ENCODE assay signal across 16 cellular contexts in genomic region chr3:25171118-25171912, GRCh38.
A peak's percentile ranks its signal among the peaks of the same experiment; 100 is the strongest.
DNase-seq lines count a peak whose midpoint lies in the region; ATAC-seq and TF ChIP-seq lines count a peak whose summit lies in the region.
"Had no signal": no experiment of that assay in that cellular context is flagged by ENCODE, and none has a peak within 500 bp of the region (broad histone marks: within the 10 kb centered on the region; RNA-seq: fewer than 3 reads in every experiment).

No MANE protein-coding gene starts in this region.

- ATAC-seq in GM19397 (IDR thresholded peaks at IDR 0.05; ENCODE audit: unreplicated experiment): no peak
- ATAC-seq in heart right ventricle: no peak

- no peaks in the 10 kb centered on the region for H3K27me3 Mint-ChIP-seq in progenitor cell of endocrine pancreas
- H3K27me3 Mint-ChIP-seq: B cell; CD4-positive, CD25-positive, alpha-beta regulatory T cell had no signal

- H3K27me3 ChIP-seq in SK-N-SH (ENCODE audit: insufficient read depth) (no peaks in the 10 kb centered on the region), hepatocyte (no peaks in the 10 kb centered on the region), testis (no peaks in the 10 kb centered on the region), heart right ventricle (no peaks in the 10 kb centered on the region)

- peaks cover 9% of the 10 kb centered on the region for H3K4me1 Mint-ChIP-seq in progenitor cell of endocrine pancreas (ENCODE audit: low read depth)
- H3K4me1 Mint-ChIP-seq: B cell; CD4-positive, CD25-positive, alpha-beta regulatory T cell had no signal

- no peak; a peak in 2 of 4 replicates for TF ChIP-seq EP300 in SK-N-SH (IDR thresholded peaks at IDR 0.05; ENCODE audit: borderline replicate concordance in 1 of 2, low read depth in 1 of 2, low read length in 1 of 2)

- no peak for DNase-seq in HEK293T (ENCODE audit: extremely low spot score)
- peak; percentile 45 for DNase-seq in SK-N-SH
- DNase-seq in hepatocyte (ENCODE audit: low spot score): no peak
- DNase-seq in progenitor cell of endocrine pancreas (ENCODE audit: low spot score, unreplicated experiment): no peak
- DNase-seq in testis: no peak
- no peak for DNase-seq in heart right ventricle
- DNase-seq: CD4-positive, CD25-positive, alpha-beta regulatory T cell; EL; NCI-H1436 treated with DMSO at 0.1 percent for 48 hours; NCI-H2029 treated with DMSO at 0.1 percent for 48 hours; NCI-H2227 treated with DMSO at 0.1 percent for 48 hours; PC-9; Right ventricle myocardium superior had no signal

- no peaks in the 10 kb centered on the region for H3K36me3 ChIP-seq in SK-N-SH (replicated peaks in 1 of 2; ENCODE audit: control insufficient read depth in 1 of 2, insufficient read depth in 2 of 2, low read length in 1 of 2)
- H3K36me3 ChIP-seq in hepatocyte (replicated peaks; ENCODE audit: insufficient read depth, low read depth): no peaks in the 10 kb centered on the region
- H3K36me3 ChIP-seq in testis (ENCODE audit: low read depth, missing control alignments): no peaks in the 10 kb centered on the region
- no peaks in the 10 kb centered on the region for H3K36me3 ChIP-seq in heart right ventricle
- H3K36me3 ChIP-seq: HAP-1 had no signal

- H2AFZ ChIP-seq in SK-N-SH (ENCODE audit: low read depth): no peak overlapping the region
- no peak overlapping the region for H2AFZ ChIP-seq in hepatocyte
- H2AFZ ChIP-seq: PC-9 had no signal

- H3K27ac ChIP-seq in SK-N-SH (ENCODE audit: low read depth in 2 of 2, low read length in 1 of 2) (peak overlapping the region in 1 of 2 experiments; percentile 98; a peak in 2 of 4 replicates), hepatocyte (peak overlapping the region; percentile 69), testis (no peak overlapping the region), heart right ventricle (no peak overlapping the region)
- H3K27ac ChIP-seq: PC-9 had no signal

- H3K9me2 ChIP-seq in SK-N-SH: no peaks in the 10 kb centered on the region
- H3K9me2 ChIP-seq in hepatocyte (replicated peaks; ENCODE audit: insufficient read depth): no peaks in the 10 kb centered on the region

- H4K20me1 ChIP-seq in SK-N-SH (ENCODE audit: insufficient read depth) (no peaks in the 10 kb centered on the region), hepatocyte (ENCODE audit: insufficient read depth, poor library complexity, severe bottlenecking) (no peaks in the 10 kb centered on the region)

- H3K4me3 Mint-ChIP-seq in progenitor cell of endocrine pancreas (ENCODE audit: low read depth): no peak overlapping the region
- H3K4me3 Mint-ChIP-seq: B cell; CD4-positive, CD25-positive, alpha-beta regulatory T cell had no signal

- peaks cover 4% of the 10 kb centered on the region for H3K36me3 Mint-ChIP-seq in progenitor cell of endocrine pancreas (ENCODE audit: insufficient read depth)
- H3K36me3 Mint-ChIP-seq: CD4-positive, CD25-positive, alpha-beta regulatory T cell had no signal

- H3K4me3 ChIP-seq in SK-N-SH (ENCODE audit: low read depth in 2 of 2, low read length in 1 of 2) (no peak overlapping the region), hepatocyte (no peak overlapping the region), testis (no peak overlapping the region), heart right ventricle (no peak overlapping the region)
- H3K4me3 ChIP-seq: HAP-1, PC-9 had no signal

- POLR2A ChIA-PET in HEK293T (lab: Yijun Ruan, JAX) (no interaction called here), SK-N-SH (lab: Yijun Ruan, JAX) (interaction anchor here (1.1 kb wide), 1 partner anchor 257 kb away, joined by 3 read pairs; the partner anchor contains the start of gene RARB)

- no peaks in the 10 kb centered on the region for H3F3A ChIP-seq in SK-N-SH (replicated peaks; ENCODE audit: insufficient read depth)

- TF ChIP-seq CTCF in SK-N-SH (IDR thresholded peaks at IDR 0.05): no peak
- no peak for TF ChIP-seq CTCF in hepatocyte (IDR thresholded peaks at IDR 0.05; ENCODE audit: poor library complexity)
- TF ChIP-seq CTCF in progenitor cell of endocrine pancreas (IDR thresholded peaks at IDR 0.05; ENCODE audit: unreplicated experiment): no peak
- TF ChIP-seq CTCF in testis (IDR thresholded peaks at IDR 0.05): no peak
- no peak for TF ChIP-seq CTCF in heart right ventricle (IDR thresholded peaks at IDR 0.05)

- H3K4me1 ChIP-seq in SK-N-SH (ENCODE audit: control insufficient read depth in 1 of 2, insufficient read depth in 2 of 2, low read depth in 1 of 2, low read length in 1 of 2): peaks cover 0 to 16% of the 10 kb centered on the region in 2 experiments; a peak in 2 of 4 replicates
- no peaks in the 10 kb centered on the region for H3K4me1 ChIP-seq in hepatocyte (ENCODE audit: insufficient read depth)
- H3K4me1 ChIP-seq in testis: no peaks in the 10 kb centered on the region
- no peaks in the 10 kb centered on the region for H3K4me1 ChIP-seq in heart right ventricle
- H3K4me1 ChIP-seq: HAP-1 had no signal

- H3K9me3 ChIP-seq in SK-N-SH (no peaks in the 10 kb centered on the region), hepatocyte (ENCODE audit: low read depth) (no peaks in the 10 kb centered on the region), testis (no peaks in the 10 kb centered on the region), heart right ventricle (peaks cover 0 to 22% (median 7%) of the 10 kb centered on the region in 11 donors)
- H3K9me3 ChIP-seq: HAP-1 had no signal

- H3K79me2 ChIP-seq in SK-N-SH (ENCODE audit: insufficient read depth) (no peaks in the 10 kb centered on the region), hepatocyte (no peaks in the 10 kb centered on the region)

- H3K27ac Mint-ChIP-seq in progenitor cell of endocrine pancreas: peak overlapping the region; percentile 57
- H3K27ac Mint-ChIP-seq: B cell; CD4-positive, CD25-positive, alpha-beta regulatory T cell had no signal

- WGBS in SK-N-SH (ENCODE audit: low lambda C conversion rate): 16% methylated on average over 5 of the region's 5 CpGs
- whole genome bisulfite sequencing in hepatocyte (ENCODE audit: low lambda C conversion rate, missing lambda C conversion rate): 48% methylated on average over 5 of the region's 5 CpGs
- WGBS in testis, 2 donors: 67 to 75% methylated on average over 5 of the region's 5 CpGs
- WGBS in heart right ventricle, 2 donors: 68 to 81% methylated on average over 5 of the region's 5 CpGs

- CTCF ChIA-PET in HEK293T (lab: Yijun Ruan, JAX) (no interaction called here), SK-N-SH (lab: Yijun Ruan, JAX) (interaction anchor here (1.1 to 2.0 kb wide), 2 partner anchors 16 to 202 kb away, joined by 3 to 5 read pairs; no protein-coding TSS in a partner anchor)

- H3K4me2 ChIP-seq in SK-N-SH (no peak overlapping the region), hepatocyte (no peak overlapping the region)
- H3K4me2 ChIP-seq: PC-9 had no signal

- intact Hi-C loops in testis (cut with DNase I; ENCODE audit: low total_unique reads) (no loop called here), heart right ventricle (cut with DNase I) (no loop called here)

- no peak for TF ChIP-seq POLR2A in testis (IDR thresholded peaks at IDR 0.05)

- peaks cover 8% of the 10 kb centered on the region for H3K9me3 Mint-ChIP-seq in progenitor cell of endocrine pancreas (ENCODE audit: low read depth)

- no peak overlapping the region for H3K9ac ChIP-seq in SK-N-SH

- peak; percentile 34; the same call in 1 of the 2 replicates for TF ChIP-seq RAD21 in SK-N-SH (IDR thresholded peaks at IDR 0.05; ENCODE audit: low read length)

TF ChIP-seq in HEK293T, 16 proteins besides CTCF, POLR2A, EP300 and RAD21:
- TF ChIP-seq ZNF384 (IDR thresholded peaks at IDR 0.05): peak; percentile 91; the same call in 1 of the 2 replicates
- TF ChIP-seq ELF4 (IDR thresholded peaks at IDR 0.05): no peak
- TF ChIP-seq PKNOX1 (IDR thresholded peaks at IDR 0.05): peak; percentile 48
- no peak for TF ChIP-seq NFRKB (IDR thresholded peaks at IDR 0.05)
TF ChIP-seq in HEK293T: peak in this region for 2.

TF ChIP-seq in SK-N-SH, 30 proteins besides CTCF, POLR2A, EP300 and RAD21 (continues in another document):
- TF ChIP-seq TEAD4 (IDR thresholded peaks at IDR 0.05; ENCODE audit: borderline replicate concordance, insufficient read depth): no peak
- TF ChIP-seq SMC3 (IDR thresholded peaks at IDR 0.05; ENCODE audit: low read depth, low read length): no peak; the same call in 1 of the 2 replicates
- TF ChIP-seq FOXM1 (IDR thresholded peaks at IDR 0.05; ENCODE audit: low read depth): no peak
- TF ChIP-seq RCOR1 (IDR thresholded peaks at IDR 0.05; ENCODE audit: low read length): peak; percentile 42; the same call in 1 of the 2 replicates
- TF ChIP-seq YY1 (IDR thresholded peaks at IDR 0.05; ENCODE audit: low read depth): no peak
- TF ChIP-seq FOXJ3 (CRISPR knock-in tag; IDR thresholded peaks at IDR 0.05): no peak
- TF ChIP-seq FOSL2 (IDR thresholded peaks at IDR 0.05; ENCODE audit: borderline replicate concordance, low read depth): no peak
- TF ChIP-seq ZBTB33 (IDR thresholded peaks at IDR 0.05; ENCODE audit: borderline replicate concordance, low read depth): no peak
- TF ChIP-seq EZH2phosphoT487 (IDR thresholded peaks at IDR 0.05; ENCODE audit: borderline replicate concordance, low read depth): no peak
- TF ChIP-seq PBX3 (IDR thresholded peaks at IDR 0.05): no peak
- TF ChIP-seq RXRA (IDR thresholded peaks at IDR 0.05; ENCODE audit: borderline replicate concordance, low read depth): no peak
